ENCODE assay signal across 8 cellular contexts in genomic region chr22:25048659-25049657, GRCh38.
A peak's percentile ranks its signal among the peaks of the same experiment; 100 is the strongest.
DNase-seq lines count a peak whose midpoint lies in the region; ATAC-seq and TF ChIP-seq lines count a peak whose summit lies in the region.

No MANE protein-coding gene starts in this region.

- H3K4me1 ChIP-seq in DOHH2 (ENCODE audit: control insufficient read depth, low read length), result no peaks in the 10 kb centered on the region

- peaks cover 5% of the 10 kb centered on the region for H3K4me1 Mint-ChIP-seq in glutamatergic neuron (ENCODE audit: low read depth, unreplicated experiment)
- H3K4me1 Mint-ChIP-seq in progenitor cell of endocrine pancreas (ENCODE audit: low read depth), result no peaks in the 10 kb centered on the region

- no peaks in the 10 kb centered on the region for H4K20me1 ChIP-seq in DOHH2 (ENCODE audit: control insufficient read depth, insufficient read depth, low read depth, low read length)

- H3K4me3 ChIP-seq in DOHH2 (ENCODE audit: low read length), result no peak overlapping the region

- no peaks in the 10 kb centered on the region for H3F3A ChIP-seq in DOHH2 (ENCODE audit: control insufficient read depth, insufficient read depth)

- H3K4me3 Mint-ChIP-seq in glutamatergic neuron (ENCODE audit: unreplicated experiment), result no peak overlapping the region
- H3K4me3 Mint-ChIP-seq in progenitor cell of endocrine pancreas (ENCODE audit: low read depth), result no peak overlapping the region

- H3K27ac ChIP-seq in DOHH2 (ENCODE audit: low read depth, low read length), result no peak overlapping the region

- H3K9me2 ChIP-seq in DOHH2 (replicated peaks; ENCODE audit: control insufficient read depth, low read length), result no peaks in the 10 kb centered on the region

- no peaks in the 10 kb centered on the region for H3K27me3 ChIP-seq in DOHH2 (ENCODE audit: control insufficient read depth, low read length)

- no peaks in the 10 kb centered on the region for H3K9me3 Mint-ChIP-seq in glutamatergic neuron (ENCODE audit: unreplicated experiment)
- H3K9me3 Mint-ChIP-seq in progenitor cell of endocrine pancreas (ENCODE audit: low read depth), result peaks cover 2% of the 10 kb centered on the region

- H3K79me2 ChIP-seq in DOHH2 (ENCODE audit: control insufficient read depth, low read length), result no peaks in the 10 kb centered on the region

- in situ Hi-C loops in KBM-7 (cut with MboI; ENCODE audit: low pct_unique_long_range_greater_than_20kb, low sequenced_read_pairs), result loop anchor here (25.0 kb wide), 1 partner anchor 112 kb away; the partner anchor contains the start of gene LHFPL7

- H3K27me3 Mint-ChIP-seq in glutamatergic neuron (ENCODE audit: unreplicated experiment) (no peaks in the 10 kb centered on the region), progenitor cell of endocrine pancreas (no peaks in the 10 kb centered on the region)

- no peaks in the 10 kb centered on the region for H3K36me3 ChIP-seq in DOHH2 (ENCODE audit: control insufficient read depth, low read length)

- no peak overlapping the region for H3K4me2 ChIP-seq in DOHH2 (ENCODE audit: low read length)

- DNase-seq in KBM-7, result peak; percentile 59
- DNase-seq in SK-N-DZ (ENCODE audit: low spot score), result peak; percentile 58
- peak; percentile 68 for DNase-seq in activated naive CD4-positive, alpha-beta T cell treated with anti-CD3 and anti-CD28 coated beads, Interleukin-2, amount 50 U/mL, for 16 hours
- peak; percentile 75 for DNase-seq in glutamatergic neuron
- peak; percentile 54 for DNase-seq in progenitor cell of endocrine pancreas (ENCODE audit: low spot score, unreplicated experiment)

- TF ChIP-seq CTCF in DOHH2 (IDR thresholded peaks at IDR 0.05; ENCODE audit: low read depth, low read length, poor library complexity, severe bottlenecking) (peak; percentile 88), glutamatergic neuron (IDR thresholded peaks at IDR 0.05; ENCODE audit: partially characterized antibody, unreplicated experiment) (peak; percentile 93), progenitor cell of endocrine pancreas (IDR thresholded peaks at IDR 0.05; ENCODE audit: unreplicated experiment) (peak; percentile 86)

- no peak overlapping the region for H3K27ac Mint-ChIP-seq in glutamatergic neuron (ENCODE audit: unreplicated experiment)
- H3K27ac Mint-ChIP-seq in progenitor cell of endocrine pancreas, result no peak overlapping the region

- H3K9me3 ChIP-seq in DOHH2 (ENCODE audit: control insufficient read depth, insufficient read depth, low read length), result peaks cover 7% of the 10 kb centered on the region

- ATAC-seq in GM18498 (IDR thresholded peaks at IDR 0.05; ENCODE audit: unreplicated experiment) (no peak), GM18519 (IDR thresholded peaks at IDR 0.05; ENCODE audit: low FRiP score, unreplicated experiment) (no peak)

- H3K36me3 Mint-ChIP-seq in glutamatergic neuron (ENCODE audit: unreplicated experiment) (no peaks in the 10 kb centered on the region), progenitor cell of endocrine pancreas (ENCODE audit: insufficient read depth) (peaks cover 30% of the 10 kb centered on the region)
